ENCODE assay signal across 1 cellular context in genomic region chr17:2867441-2868424, GRCh38.
TF ChIP-seq lines count a peak whose summit lies in the region.

No MANE protein-coding gene starts in this region.

TF ChIP-seq in WTC11, 78 proteins besides CTCF, POLR2A, EP300 and RAD21 (continued from another document):
- TF ChIP-seq HMGXB4 (CRISPR knock-in tag; IDR thresholded peaks at IDR 0.05) (no peak), ZBTB43 (CRISPR knock-in tag; IDR thresholded peaks at IDR 0.05) (no peak), ATF2 (CRISPR knock-in tag; IDR thresholded peaks at IDR 0.05; ENCODE audit: borderline replicate concordance, low read depth) (no peak), GABPB1 (CRISPR knock-in tag; IDR thresholded peaks at IDR 0.05) (peak; percentile 52; the same call in 1 of the 2 replicates), ERG (CRISPR knock-in tag; IDR thresholded peaks at IDR 0.05) (no peak), CREM (CRISPR knock-in tag; IDR thresholded peaks at IDR 0.05) (no peak), ZNF138 (CRISPR knock-in tag; conservative IDR thresholded peaks at IDR 0.05) (0 out of 2 replicates have a peak, but pooled peaks have one; percentile 15)
